29 cellular contexts compared by ENCODE assay signal in genomic region chr12:64837427-64837826, GRCh38.
"Had no signal": no experiment of that assay in that cellular context is flagged by ENCODE, and none has a peak within 500 bp of the region (broad histone marks: within the 10 kb centered on the region; RNA-seq: fewer than 3 reads in every experiment).

No MANE protein-coding gene starts in this region.

- H3K27ac ChIP-seq: ascending aorta, breast epithelium, cardiac muscle cell, coronary artery, dorsolateral prefrontal cortex, esophagus muscularis mucosa, gastroesophageal sphincter, heart right ventricle had no signal

- DNase-seq: activated CD4-positive, alpha-beta memory T cell treated with anti-CD3 and anti-CD28 coated beads, Interleukin-2, amount 10 ng/mL, durations not matched to agents 7 days and 5 days; activated CD4-positive, alpha-beta T cell treated with anti-CD3 and anti-CD28 coated beads for 1 hour; activated CD4-positive, alpha-beta T cell treated with anti-CD3 and anti-CD28 coated beads for 4 hours; activated CD4-positive, alpha-beta T cell treated with anti-CD3 and anti-CD28 coated beads, Interleukin-2, amount 10 ng/mL, durations not matched to agents 7 days and 5 days; activated CD4-positive, alpha-beta T cell treated with anti-CD3 and anti-CD28 coated beads, Interleukin-2, amount 50 U/mL, for 4 hours; activated CD8-positive, alpha-beta memory T cell treated with anti-CD3 and anti-CD28 coated beads, Interleukin-2, amount 50 U/mL, for 48 hours; activated gamma-delta T cell; activated naive CD4-positive, alpha-beta T cell; activated naive CD4-positive, alpha-beta T cell treated with anti-CD3 and anti-CD28 coated beads, Interleukin-2, amount 10 ng/mL, durations not matched to agents 7 days and 5 days; activated naive CD8-positive, alpha-beta T cell treated with anti-CD3 and anti-CD28 coated beads, Interleukin-2, amount 10 ng/mL, durations not matched to agents 7 days and 5 days; activated T-cell treated with anti-CD3 and anti-CD28 coated beads for 4 hours; activated T-cell treated with anti-CD3 and anti-CD28 coated beads, Interleukin-2, amount 50 U/mL, for 24 hours; activated T-cell treated with anti-CD3 and anti-CD28 coated beads, Interleukin-2, amount 50 U/mL, for 72 hours; central memory CD4-positive, alpha-beta T cell; cerebellar nuclear complex; dorsolateral prefrontal cortex; effector memory CD4-positive, alpha-beta T cell; erythroblast; foreskin melanocyte; heart right ventricle; T-helper 2 cell had no signal

- H3K4me3 ChIP-seq: ascending aorta, breast epithelium, cardiac muscle cell, coronary artery, dorsolateral prefrontal cortex, esophagus muscularis mucosa, gastroesophageal sphincter, heart right ventricle had no signal

- H3K27me3 ChIP-seq: ascending aorta, breast epithelium, cardiac muscle cell, dorsolateral prefrontal cortex, esophagus muscularis mucosa, gastroesophageal sphincter, heart right ventricle had no signal

- ATAC-seq: activated naive CD4-positive, alpha-beta T cell treated with anti-CD3 and anti-CD28 coated beads, Interleukin-2, amount 50 U/mL, for 72 hours; activated T-cell treated with anti-CD3 and anti-CD28 coated beads, Interleukin-2, amount 50 U/mL, for 72 hours; gastroesophageal sphincter; heart right ventricle; WTC11 had no signal

- H3K4me1 ChIP-seq: ascending aorta, breast epithelium, esophagus muscularis mucosa, gastroesophageal sphincter, heart right ventricle had no signal

- H3K36me3 ChIP-seq: ascending aorta, breast epithelium, cardiac muscle cell, esophagus muscularis mucosa, gastroesophageal sphincter had no signal
